In genomic region chr2:30425326-30425725, GRCh38 we compare ENCODE assay signal across 18 cellular contexts. TPM values are rescaled to one million over a fixed set of nuclear protein-coding genes. Genes with fewer than 3 reads are reported as not detected.
DNase-seq lines count a peak whose midpoint lies in the region; ATAC-seq and TF ChIP-seq lines count a peak whose summit lies in the region.
"Had no signal": no experiment of that assay in that cellular context is flagged by ENCODE, and none has a peak within 500 bp of the region (broad histone marks: within the 10 kb centered on the region; RNA-seq: fewer than 3 reads in every experiment).

No MANE protein-coding gene starts in this region.

- H3K4me2 ChIP-seq in mesenchymal stem cell (ENCODE audit: low read length, poor library complexity, severe bottlenecking): no peak overlapping the region
- H3K4me2 ChIP-seq: PC-9 had no signal

- H3K79me1 ChIP-seq in mesenchymal stem cell (replicated peaks; ENCODE audit: low read length, poor library complexity, severe bottlenecking): no peaks in the 10 kb centered on the region

- H3K4me1 Mint-ChIP-seq in WTC11: peaks cover 20% of the 10 kb centered on the region

- DNase-seq in MG63: peak; percentile 81
- no peak for DNase-seq in coronary artery (ENCODE audit: low spot score)
- peak; percentile 18 for DNase-seq in mesenchymal stem cell
- peak; percentile 61 to 81 for DNase-seq in aorta
- no peak for DNase-seq in stimulated activated CD4-positive, alpha-beta T cell treated with anti-CD3 and anti-CD28 coated beads, Interleukin-4, amount 100 ng/mL, for 1 hour
- no peak for DNase-seq in BE2C
- no peak for DNase-seq in WTC11 (ENCODE audit: low spot score)
- DNase-seq: activated CD4-positive, alpha-beta T cell treated with anti-CD3 and anti-CD28 coated beads, Interleukin-2, amount 50 U/mL, for 48 hours; activated naive CD8-positive, alpha-beta T cell treated with anti-CD3 and anti-CD28 coated beads for 36 hours; activated T-cell treated with anti-CD3 and anti-CD28 coated beads, Interleukin-2, amount 50 U/mL, for 4 hours; DMS53; effector memory CD8-positive, alpha-beta T cell; NCI-H1092; nephron progenitor cell; PC-9; testis had no signal

- no peak overlapping the region for H2BK12ac ChIP-seq in mesenchymal stem cell (ENCODE audit: low read length in 2 of 2)

- no peak overlapping the region for H2BK120ac ChIP-seq in mesenchymal stem cell (ENCODE audit: low read depth, low read length)

- H3K4me1 ChIP-seq in mesenchymal stem cell (ENCODE audit: control insufficient read depth, insufficient read depth, low read depth, low read length) (peaks cover 8% of the 10 kb centered on the region), aorta (ENCODE audit: control insufficient read depth in 1 of 2, insufficient read depth in 2 of 2, low read length in 2 of 2) (peaks cover 0 to 2% of the 10 kb centered on the region in 2 donors), BE2C (peaks cover 16% of the 10 kb centered on the region)

- H3K36me3 Mint-ChIP-seq in WTC11: no peaks in the 10 kb centered on the region
- H3K36me3 Mint-ChIP-seq: activated naive CD8-positive, alpha-beta T cell treated with anti-CD3 and anti-CD28 coated beads for 36 hours; CD14-positive monocyte had no signal

- CTCF ChIA-PET in WTC11 (lab: Charles Lee): interaction anchor here (1.7 kb wide), 1 partner anchor 286 kb away, joined by 7 read pairs; no protein-coding TSS in a partner anchor

- ATAC-seq in aorta (ENCODE audit: low FRiP score) (peak; percentile 31), WTC11 (no peak)
- ATAC-seq: activated T-cell treated with anti-CD3 and anti-CD28 coated beads, Interleukin-2, amount 50 U/mL, for 4 hours; effector memory CD8-positive, alpha-beta T cell had no signal

- H4K8ac ChIP-seq in mesenchymal stem cell (ENCODE audit: low read length): no peak overlapping the region

- no peak overlapping the region for H3K4ac ChIP-seq in mesenchymal stem cell (ENCODE audit: low read depth in 1 of 2, low read length in 2 of 2)

- H3K9me3 ChIP-seq in MG63: no peaks in the 10 kb centered on the region
- H3K9me3 ChIP-seq in mesenchymal stem cell (ENCODE audit: control insufficient read depth, low read length): no peaks in the 10 kb centered on the region
- no peaks in the 10 kb centered on the region for H3K9me3 ChIP-seq in aorta (ENCODE audit: control insufficient read depth, low read length)
- H3K9me3 ChIP-seq in BE2C: no peaks in the 10 kb centered on the region
- H3K9me3 ChIP-seq: testis had no signal

- H3K9me3 Mint-ChIP-seq in WTC11: no peaks in the 10 kb centered on the region
- H3K9me3 Mint-ChIP-seq: activated naive CD8-positive, alpha-beta T cell treated with anti-CD3 and anti-CD28 coated beads for 36 hours; activated T-cell treated with anti-CD3 and anti-CD28 coated beads, Interleukin-2, amount 50 U/mL, for 4 hours; effector memory CD8-positive, alpha-beta T cell; nephron progenitor cell had no signal

- H2BK15ac ChIP-seq in mesenchymal stem cell (ENCODE audit: low read depth, poor library complexity, severe bottlenecking): no peak overlapping the region

- no peak overlapping the region for H3K18ac ChIP-seq in mesenchymal stem cell (ENCODE audit: low read depth in 1 of 2, low read length in 2 of 2)

- H2AFZ ChIP-seq in mesenchymal stem cell (ENCODE audit: low read depth, low read length): no peak overlapping the region
- H2AFZ ChIP-seq: PC-9 had no signal

- intact Hi-C loops in aorta (cut with DNase I): loop anchor here in 1 of 2 donors (10.0 kb wide), 1 partner anchor 191 kb away; the partner anchor contains the start of gene LBH

- no peak for TF ChIP-seq CTCF in coronary artery (IDR thresholded peaks at IDR 0.05)
- TF ChIP-seq CTCF in BE2C (IDR thresholded peaks at IDR 0.05; ENCODE audit: low read depth, low read length): no peak
- no peak for TF ChIP-seq CTCF in WTC11 (IDR thresholded peaks at IDR 0.05)

- H2BK5ac ChIP-seq in mesenchymal stem cell (ENCODE audit: low read depth, low read length, poor library complexity, severe bottlenecking): no peak overlapping the region

- H3K14ac ChIP-seq in mesenchymal stem cell (ENCODE audit: low read length in 2 of 2): no peak overlapping the region

- H3K27me3 ChIP-seq in MG63 (no peaks in the 10 kb centered on the region), mesenchymal stem cell (ENCODE audit: control insufficient read depth in 1 of 2, insufficient read depth in 1 of 2, low read length in 2 of 2) (no peaks in the 10 kb centered on the region), aorta (ENCODE audit: control insufficient read depth in 1 of 2, insufficient read depth in 2 of 2, low read length in 1 of 2) (no peaks in the 10 kb centered on the region), BE2C (no peaks in the 10 kb centered on the region)
- H3K27me3 ChIP-seq: testis had no signal

- 78% methylated on average over 4 of the region's 4 CpGs for WGBS in mesenchymal stem cell
- 8 to 14% methylated on average over 4 of the region's 4 CpGs for WGBS in aorta, 2 donors

- peak overlapping the region; percentile 67 for H3K9ac ChIP-seq in mesenchymal stem cell (ENCODE audit: low read length)

- H4K91ac ChIP-seq in mesenchymal stem cell (ENCODE audit: low read length): no peak overlapping the region

- peak overlapping the region; percentile 66 to 78 for H3K27ac ChIP-seq in coronary artery
- H3K27ac ChIP-seq in mesenchymal stem cell (ENCODE audit: low read length, poor library complexity, severe bottlenecking): no peak overlapping the region
- H3K27ac ChIP-seq in aorta (ENCODE audit: low read depth in 1 of 2, low read length in 2 of 2): no peak overlapping the region
- H3K27ac ChIP-seq: PC-9, testis had no signal

- H3K27ac Mint-ChIP-seq in WTC11: no peak overlapping the region
- H3K27ac Mint-ChIP-seq: activated naive CD8-positive, alpha-beta T cell treated with anti-CD3 and anti-CD28 coated beads for 36 hours; nephron progenitor cell had no signal

- no peaks in the 10 kb centered on the region for H3K36me3 ChIP-seq in MG63
- no peaks in the 10 kb centered on the region for H3K36me3 ChIP-seq in mesenchymal stem cell (ENCODE audit: control insufficient read depth in 1 of 2, insufficient read depth in 2 of 2, low read depth in 1 of 2, low read length in 2 of 2)
- H3K36me3 ChIP-seq in aorta (ENCODE audit: control insufficient read depth in 1 of 2, insufficient read depth in 2 of 2, low read length in 1 of 2): no peaks in the 10 kb centered on the region
- H3K36me3 ChIP-seq in BE2C: no peaks in the 10 kb centered on the region

- H3K4me3 Mint-ChIP-seq in WTC11: no peak overlapping the region
- H3K4me3 Mint-ChIP-seq: activated naive CD8-positive, alpha-beta T cell treated with anti-CD3 and anti-CD28 coated beads for 36 hours; activated T-cell treated with anti-CD3 and anti-CD28 coated beads, Interleukin-2, amount 50 U/mL, for 4 hours; CD14-positive monocyte; effector memory CD8-positive, alpha-beta T cell; IgD-negative memory B cell; nephron progenitor cell had no signal

- POLR2A ChIA-PET in WTC11 (lab: Charles Lee): no interaction called here

- H3K23ac ChIP-seq in mesenchymal stem cell (ENCODE audit: low read length in 2 of 2): no peak overlapping the region

- H3K4me3 ChIP-seq in MG63 (no peak overlapping the region), coronary artery (no peak overlapping the region), mesenchymal stem cell (ENCODE audit: insufficient read depth in 1 of 2, low read depth in 1 of 2, low read length in 2 of 2) (no peak overlapping the region), aorta (ENCODE audit: low read length in 2 of 2) (no peak overlapping the region), BE2C (ENCODE audit: low read depth, low read length) (no peak overlapping the region)
- H3K4me3 ChIP-seq: PC-9, testis had no signal

- H3K27me3 Mint-ChIP-seq in WTC11 (ENCODE audit: low read depth): no peaks in the 10 kb centered on the region
- H3K27me3 Mint-ChIP-seq: activated naive CD8-positive, alpha-beta T cell treated with anti-CD3 and anti-CD28 coated beads for 36 hours; effector memory CD8-positive, alpha-beta T cell; IgD-negative memory B cell had no signal

- H2AK5ac ChIP-seq in mesenchymal stem cell (ENCODE audit: low read length, severe bottlenecking): no peak overlapping the region

TF ChIP-seq in WTC11, 78 proteins besides CTCF, POLR2A, EP300 and RAD21 (continues in another document):
- TF ChIP-seq PRRX2 (CRISPR knock-in tag; IDR thresholded peaks at IDR 0.05): no peak
- TF ChIP-seq CBFB (CRISPR knock-in tag; IDR thresholded peaks at IDR 0.05; ENCODE audit: low read depth): no peak
- no peak for TF ChIP-seq ZNF232 (CRISPR knock-in tag; IDR thresholded peaks at IDR 0.05)
- no peak for TF ChIP-seq OVOL2 (CRISPR knock-in tag; IDR thresholded peaks at IDR 0.05; ENCODE audit: borderline replicate concordance)
- no peak for TF ChIP-seq ZNF425 (CRISPR knock-in tag; conservative IDR thresholded peaks at IDR 0.05)
- TF ChIP-seq ZMAT4 (CRISPR knock-in tag; IDR thresholded peaks at IDR 0.05): no peak
- no peak for TF ChIP-seq FOXK1 (CRISPR knock-in tag; IDR thresholded peaks at IDR 0.05)
- no peak for TF ChIP-seq SMAD3 (CRISPR knock-in tag; IDR thresholded peaks at IDR 0.05; ENCODE audit: borderline replicate concordance)
- no peak for TF ChIP-seq ZNF416 (CRISPR knock-in tag; IDR thresholded peaks at IDR 0.05)

RNA-seq across cellular contexts. Expression of gene LCLAT1, which starts 21.7 kb away (rescaled TPM):
- 12.0 and 22.1 TPM in 2 replicates for total RNA-seq in MG63 (2014; rRNA removed; shearing (Covaris generic); ENCODE audit: low replicate concordance)
- 10.0 TPM for polyA plus RNA-seq in mesenchymal stem cell (2013, experiment 1 of 2)
- 10.0 TPM for polyA plus RNA-seq in mesenchymal stem cell (2013, experiment 2 of 2)
- total RNA-seq in aorta: 10 to 100 TPM; 16.4 to 22.3 TPM
- polyA plus RNA-seq in aorta: 1 to 10 TPM; 2.3 to 2.5 TPM
- 22.7 TPM for polyA plus RNA-seq in BE2C (2012; ENCODE audit: insufficient read depth, insufficient read length, low read depth)
- total RNA-seq in WTC11 (2021): 18.9 to 22.3 TPM (median 22.1 TPM) in 3 replicates

Comparison
In these comparisons a context has a peak if more than half of its experiments do, and no peak if none do; other contexts are left out.
1. DNase-seq: peak in MG63 (single experiment), mesenchymal stem cell (single experiment) and aorta (2 of 2); none in coronary artery (single experiment), stimulated activated CD4-positive, alpha-beta T cell treated with anti-CD3 and anti-CD28 coated beads, Interleukin-4, amount 100 ng/mL, for 1 hour (single experiment), BE2C (single experiment) and WTC11 (single experiment).
2. H3K27ac ChIP-seq: peak in coronary artery (2 of 2); none in mesenchymal stem cell (single experiment) and aorta (0 of 2).